9 cellular contexts compared by ENCODE assay signal in the genomic region with DNA sequence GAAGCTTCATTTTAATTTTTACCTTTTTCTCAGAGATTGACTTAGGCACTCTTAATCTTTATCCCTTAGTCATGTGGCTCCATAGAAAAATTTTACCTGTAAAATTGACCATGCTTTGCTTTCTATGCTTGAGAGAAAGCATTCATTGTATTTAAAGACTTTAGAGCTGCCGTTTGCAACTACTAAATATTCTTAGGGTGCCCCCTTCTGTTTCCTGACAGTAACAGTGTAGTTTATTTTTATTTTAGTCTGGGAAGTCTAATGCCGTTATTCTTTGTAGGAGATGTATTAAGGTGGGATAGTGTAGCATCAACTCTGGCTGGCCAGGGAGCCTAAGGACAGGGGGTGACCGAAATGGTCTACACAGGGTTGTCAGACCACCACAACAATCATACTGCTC.
DNase-seq lines count a peak whose midpoint lies in the region; ATAC-seq, FAIRE-seq and TF ChIP-seq lines count a peak whose summit lies in the region.
"Had no signal": no experiment of that assay in that cellular context is flagged by ENCODE, and none has a peak within 500 bp of the region (broad histone marks: within the 10 kb centered on the region; RNA-seq: fewer than 3 reads in every experiment).

No MANE protein-coding gene starts in this region.

- H3K9ac ChIP-seq in KMS-11 (no peak overlapping the region), SU-DHL-6 (ENCODE audit: low read length) (no peak overlapping the region), kidney (ENCODE audit: low read length in 2 of 2) (no peak overlapping the region)

- DNase-seq in kidney, result no peak
- DNase-seq in sigmoid colon, result no peak
- DNase-seq in GM13976 (ENCODE audit: low spot score), result no peak
- DNase-seq in gastrocnemius medialis, result no peak

- no peaks in the 10 kb centered on the region for H3K9me2 ChIP-seq in SU-DHL-6 (replicated peaks; ENCODE audit: insufficient read depth, low read length)

- intact Hi-C loops in kidney (cut with DNase I), result no loop called here
- intact Hi-C loops in sigmoid colon (cut with DNase I), result no loop called here
- intact Hi-C loops in gastrocnemius medialis (cut with DNase I; ENCODE audit: low total_unique reads), result no loop called here

- WGBS in sigmoid colon, 2 donors, result 2 to 8% methylated on average over 3 of the region's 3 CpGs

- H3K79me2 ChIP-seq in KMS-11 (ENCODE audit: insufficient read depth, low read depth) (no peaks in the 10 kb centered on the region), SU-DHL-6 (ENCODE audit: insufficient read depth, low read length) (no peaks in the 10 kb centered on the region)

- no peak for TF ChIP-seq POLR2A in sigmoid colon (IDR thresholded peaks at IDR 0.05)
- no peak for TF ChIP-seq POLR2A in gastrocnemius medialis (IDR thresholded peaks at IDR 0.05)

- no peak for TF ChIP-seq EP300 in sigmoid colon (IDR thresholded peaks at IDR 0.05)

- H3K27me3 ChIP-seq in KMS-11 (ENCODE audit: insufficient read depth, low read depth) (no peaks in the 10 kb centered on the region), SU-DHL-6 (ENCODE audit: low read length) (no peaks in the 10 kb centered on the region), sigmoid colon (no peaks in the 10 kb centered on the region), gastrocnemius medialis (no peaks in the 10 kb centered on the region)

- ATAC-seq in gastrocnemius medialis (no peak), GM18502 (IDR thresholded peaks at IDR 0.05; ENCODE audit: poor library complexity, unreplicated experiment) (no peak)

- no peaks in the 10 kb centered on the region for H3K9me3 ChIP-seq in SU-DHL-6 (ENCODE audit: insufficient read depth, low read length)
- H3K9me3 ChIP-seq in kidney (ENCODE audit: control insufficient read depth in 1 of 2, low read length in 2 of 2), result no peaks in the 10 kb centered on the region
- no peaks in the 10 kb centered on the region for H3K9me3 ChIP-seq in sigmoid colon
- H3K9me3 ChIP-seq in gastrocnemius medialis, result no peaks in the 10 kb centered on the region

- H3F3A ChIP-seq in SU-DHL-6 (ENCODE audit: insufficient read depth), result no peaks in the 10 kb centered on the region

- H3K4me1 ChIP-seq in KMS-11 (ENCODE audit: low read depth, poor library complexity, severe bottlenecking), result no peaks in the 10 kb centered on the region
- no peaks in the 10 kb centered on the region for H3K4me1 ChIP-seq in kidney (ENCODE audit: control insufficient read depth in 1 of 2, insufficient read depth in 1 of 2, low read depth in 1 of 2, low read length in 2 of 2)
- H3K4me1 ChIP-seq in sigmoid colon, result no peaks in the 10 kb centered on the region
- H3K4me1 ChIP-seq in gastrocnemius medialis, result no peaks in the 10 kb centered on the region

- in situ Hi-C loops in GM13976 (cut with MboI; ENCODE audit: low sequenced_read_pairs, unreplicated experiment), result no loop called here
- in situ Hi-C loops in gastrocnemius medialis (cut with MboI; ENCODE audit: low sequenced_read_pairs in 4 of 4), result no loop called here

- H3K36me3 ChIP-seq in KMS-11 (ENCODE audit: insufficient read depth) (no peaks in the 10 kb centered on the region), SU-DHL-6 (ENCODE audit: low read length) (no peaks in the 10 kb centered on the region), kidney (ENCODE audit: control insufficient read depth in 1 of 2, insufficient read depth in 2 of 2, low read length in 2 of 2) (no peaks in the 10 kb centered on the region), sigmoid colon (no peaks in the 10 kb centered on the region), gastrocnemius medialis (no peaks in the 10 kb centered on the region)

- H3K4me2 ChIP-seq in KMS-11 (no peak overlapping the region), SU-DHL-6 (ENCODE audit: low read depth, low read length, poor library complexity, severe bottlenecking) (no peak overlapping the region)

- no peak for FAIRE-seq in kidney (lab: Jason Lieb, UNC)
- FAIRE-seq: colon had no signal

- H4K20me1 ChIP-seq in KMS-11 (ENCODE audit: insufficient read depth) (no peaks in the 10 kb centered on the region), SU-DHL-6 (ENCODE audit: low read depth, low read length) (no peaks in the 10 kb centered on the region)

- H3K4me3 ChIP-seq in KMS-11 (IDR thresholded peaks at IDR 0.05; ENCODE audit: insufficient read depth, low read depth, low read length) (no peak overlapping the region), SU-DHL-6 (ENCODE audit: insufficient read depth, low read length, poor library complexity, severe bottlenecking) (no peak overlapping the region), kidney (ENCODE audit: low read length in 2 of 2) (no peak overlapping the region), sigmoid colon (no peak overlapping the region), gastrocnemius medialis (no peak overlapping the region)

- TF ChIP-seq CTCF in C4-2B (conservative IDR thresholded peaks at IDR 0.05), result peak; percentile 62
- peak; percentile 44 for TF ChIP-seq CTCF in KMS-11 (conservative IDR thresholded peaks at IDR 0.05; ENCODE audit: low read depth, low read length)
- TF ChIP-seq CTCF in SU-DHL-6 (IDR thresholded peaks at IDR 0.05; ENCODE audit: insufficient read depth, low read length, poor library complexity, severe bottlenecking), result peak; percentile 76
- peak; percentile 46 for TF ChIP-seq CTCF in kidney (IDR thresholded peaks at IDR 0.05; ENCODE audit: borderline replicate concordance, extremely low read depth, insufficient read depth)
- peak in 2 of 4 experiments; percentile 21 to 35 for TF ChIP-seq CTCF in sigmoid colon (IDR thresholded peaks at IDR 0.05)
- TF ChIP-seq CTCF in GM13976 (IDR thresholded peaks at IDR 0.05; ENCODE audit: borderline replicate concordance, control extremely low read depth, extremely low read depth, insufficient read depth, missing control alignments), result no peak
- no peak for TF ChIP-seq CTCF in gastrocnemius medialis (IDR thresholded peaks at IDR 0.05 in 4 of 5, conservative IDR thresholded peaks at IDR 0.05 in 1 of 5)

- H3K27ac ChIP-seq in C4-2B (no peak overlapping the region), KMS-11 (no peak overlapping the region), SU-DHL-6 (ENCODE audit: low read depth, low read length) (no peak overlapping the region), kidney (ENCODE audit: low read depth in 2 of 2, low read length in 2 of 2) (no peak overlapping the region), sigmoid colon (no peak overlapping the region), gastrocnemius medialis (no peak overlapping the region)

- H2AFZ ChIP-seq in KMS-11 (ENCODE audit: low read depth) (no peak overlapping the region), SU-DHL-6 (ENCODE audit: low read depth, low read length, severe bottlenecking) (no peak overlapping the region)

Comparison
In these comparisons a context has a peak if more than half of its experiments do, and no peak if none do; other contexts are left out.
1. CTCF ChIP-seq: peak in C4-2B (single experiment), KMS-11 (single experiment), SU-DHL-6 (single experiment) and kidney (single experiment); none in GM13976 (single experiment) and gastrocnemius medialis (0 of 5).